10 cellular contexts compared by ENCODE assay signal in the genomic region with DNA sequence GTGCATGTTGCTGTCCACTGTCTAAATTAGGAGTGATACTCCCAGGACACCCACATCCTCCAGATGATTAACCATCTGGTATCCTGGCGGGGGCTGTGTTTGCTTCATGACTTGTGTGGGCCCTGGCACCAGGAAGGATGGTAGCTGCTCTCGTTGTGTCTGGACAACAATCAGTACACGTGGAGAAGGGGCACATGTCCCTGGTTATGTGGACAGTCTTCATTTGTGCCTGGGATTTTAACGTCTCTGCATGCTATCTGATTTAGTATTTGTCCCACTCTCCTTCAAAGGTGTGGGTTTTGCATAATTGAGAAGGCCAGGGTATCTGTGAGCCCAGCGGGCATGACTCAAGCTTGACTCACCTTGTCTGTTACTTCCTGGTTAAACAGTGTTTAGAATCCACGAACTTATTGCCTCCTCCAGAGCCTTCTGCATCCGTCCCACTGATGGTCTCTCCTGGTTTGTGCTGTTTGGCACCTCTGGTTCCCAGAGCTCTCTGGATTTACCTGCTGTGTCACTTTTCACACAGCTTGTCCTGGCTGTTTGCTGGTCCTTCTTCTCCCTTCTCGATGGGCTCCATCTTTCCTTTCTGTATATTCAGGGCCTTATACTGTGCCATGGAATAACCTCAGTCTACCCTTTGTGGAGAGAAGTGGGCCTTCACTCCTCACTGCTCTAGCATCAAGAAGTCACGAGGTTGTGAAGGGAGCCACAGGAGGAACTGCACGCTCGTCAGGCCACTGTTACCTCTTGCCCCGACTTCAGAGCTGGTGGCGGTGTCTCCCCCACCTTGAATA. TPM values are rescaled to one million over a fixed set of nuclear protein-coding genes. Genes with fewer than 3 reads are reported as not detected.
DNase-seq lines count a peak whose midpoint lies in the region; TF ChIP-seq lines count a peak whose summit lies in the region.
"Had no signal": no experiment of that assay in that cellular context is flagged by ENCODE, and none has a peak within 500 bp of the region (broad histone marks: within the 10 kb centered on the region; RNA-seq: fewer than 3 reads in every experiment).

No MANE protein-coding gene starts in this region.

- no peak overlapping the region for H3K4me2 ChIP-seq in smooth muscle cell

- H3K9me3 ChIP-seq in smooth muscle cell (replicated peaks; ENCODE audit: low read depth): no peaks in the 10 kb centered on the region

- no peaks in the 10 kb centered on the region for H3K4me1 ChIP-seq in smooth muscle cell (ENCODE audit: low read depth)

- 80% methylated on average over 13 of the region's 13 CpGs for whole genome bisulfite sequencing in smooth muscle cell (ENCODE audit: low lambda C conversion rate)

- H3K36me3 ChIP-seq in smooth muscle cell (ENCODE audit: low read depth): no peaks in the 10 kb centered on the region

- DNase-seq in 8988T (peak; percentile 25), Daoy (ENCODE audit: low read depth) (peak; percentile 88), RPMI7951 (ENCODE audit: low read depth) (peak; percentile 71), glomerular visceral epithelial cell (ENCODE audit: extremely low spot score) (peak; percentile 79), cortex of kidney (lab: John Stamatoyannopoulos, UW) (no peak), COR-L47 (lab: John Stamatoyannopoulos, UW) (no peak), smooth muscle cell (lab: John Stamatoyannopoulos, UW; ENCODE audit: unreplicated experiment) (no peak), NCI-H187 treated with DMSO at 0.1 percent for 48 hours (lab: John Stamatoyannopoulos, UW) (no peak)
- DNase-seq: activated T-cell treated with anti-CD3 and anti-CD28 coated beads, Interleukin-2, amount 50 U/mL, for 1 hour; naive B cell had no signal

- no peak overlapping the region for H3K4me3 ChIP-seq in smooth muscle cell

- H3K27me3 ChIP-seq in smooth muscle cell (ENCODE audit: low read depth): no peaks in the 10 kb centered on the region

- no peak for TF ChIP-seq CTCF in smooth muscle cell (IDR thresholded peaks at IDR 0.05; ENCODE audit: borderline replicate concordance, insufficient read depth, poor library complexity, severe bottlenecking)

- H3K9ac ChIP-seq in smooth muscle cell (ENCODE audit: low read depth): no peak overlapping the region

- no peaks in the 10 kb centered on the region for H3K79me2 ChIP-seq in smooth muscle cell (ENCODE audit: low read depth)

- no peaks in the 10 kb centered on the region for H3F3A ChIP-seq in smooth muscle cell (ENCODE audit: low read depth)

- H4K20me1 ChIP-seq in smooth muscle cell (ENCODE audit: low read depth): no peaks in the 10 kb centered on the region

- H2AFZ ChIP-seq in smooth muscle cell (ENCODE audit: low read depth): no peak overlapping the region

- no peak overlapping the region for H3K27ac ChIP-seq in smooth muscle cell (ENCODE audit: low read depth)

RNA-seq across cellular contexts. Expression of a gene that starts 32.5 kb away (rescaled TPM):
- total RNA-seq in Daoy (2014; rRNA removed; shearing (Covaris generic)): 7.8 and 8.0 TPM in 2 replicates
- 1.5 and 2.3 TPM in 2 replicates for total RNA-seq in RPMI7951 (2014; rRNA removed; shearing (Covaris generic))
- total RNA-seq in smooth muscle cell: 0.67 and 2.8 TPM in 2 replicates
- 0.27 and 0.55 TPM in 2 replicates for polyA plus RNA-seq in smooth muscle cell

Comparison
In these comparisons a context has a peak if more than half of its experiments do, and no peak if none do; other contexts are left out.
1. DNase-seq: peak in 8988T (single experiment), Daoy (single experiment), RPMI7951 (single experiment) and glomerular visceral epithelial cell (single experiment); none in cortex of kidney (single experiment), COR-L47 (single experiment), smooth muscle cell (single experiment) and NCI-H187 treated with DMSO at 0.1 percent for 48 hours (single experiment).